ENCODE assay signal across 1 cellular context in the genomic region with DNA sequence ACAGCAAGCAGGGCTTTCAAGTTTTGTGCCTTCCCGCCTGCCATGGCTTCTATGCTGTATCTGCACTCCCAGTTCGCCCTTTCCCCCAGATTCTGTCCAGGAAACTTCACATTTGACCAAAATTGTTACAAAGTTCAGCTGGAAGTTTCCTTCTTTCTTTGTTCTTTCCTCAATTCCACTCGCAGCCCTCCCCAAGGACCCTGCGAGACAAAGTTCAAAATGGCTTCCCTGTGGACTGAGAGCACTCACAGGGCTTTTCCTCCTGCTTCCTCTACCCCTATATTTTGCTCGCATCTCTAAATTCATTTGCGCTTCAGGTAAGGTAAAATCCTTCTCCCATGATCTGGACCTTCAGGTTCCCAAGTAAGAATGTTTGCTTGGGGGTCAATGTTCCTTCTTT.
TF ChIP-seq lines count a peak whose summit lies in the region.

No MANE protein-coding gene starts in this region.

TF ChIP-seq in K562, 482 proteins besides CTCF, POLR2A, EP300 and RAD21:
- peak; percentile 59; the same call in 1 of the 2 replicates for TF ChIP-seq BACH1 (tag; IDR thresholded peaks at IDR 0.05)
- no peak for TF ChIP-seq CC2D1A (IDR thresholded peaks at IDR 0.05)
